1 cellular context compared by ENCODE assay signal in the genomic region with DNA sequence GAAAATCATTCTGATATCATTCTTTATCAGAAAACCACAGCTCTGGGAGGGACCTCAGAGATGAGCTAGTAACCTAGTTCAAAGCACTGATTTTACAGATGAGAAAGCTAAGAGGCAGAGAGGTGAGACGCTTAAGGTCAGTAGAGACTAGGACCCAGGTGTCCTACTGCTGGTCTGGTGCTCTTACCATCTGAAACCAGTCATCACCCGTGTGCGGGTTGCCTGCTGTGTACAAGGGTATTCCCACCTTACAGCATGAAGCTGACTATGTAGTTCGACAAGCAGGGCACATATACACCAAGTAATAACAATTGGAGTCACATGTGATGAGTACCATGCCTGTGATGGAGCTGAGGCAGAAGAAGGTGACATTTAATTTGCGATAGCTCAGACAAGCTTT.
TF ChIP-seq lines count a peak whose summit lies in the region.

No MANE protein-coding gene starts in this region.

TF ChIP-seq in H1, 55 proteins besides CTCF, POLR2A, EP300 and RAD21:
- TF ChIP-seq SIN3A (conservative IDR thresholded peaks at IDR 0.05 in 1 of 2, IDR thresholded peaks at IDR 0.05 in 1 of 2; ENCODE audit: low read depth in 1 of 2, low read length in 2 of 2) (no peak), SAP30 (IDR thresholded peaks at IDR 0.05; ENCODE audit: insufficient read depth, insufficient replicate concordance, low read length) (no peak), MAFK (IDR thresholded peaks at IDR 0.05; ENCODE audit: low read depth, low read length) (no peak), KDM1A (IDR thresholded peaks at IDR 0.05; ENCODE audit: borderline replicate concordance, low read length) (no peak), CTBP2 (IDR thresholded peaks at IDR 0.05; ENCODE audit: borderline replicate concordance, insufficient read depth, insufficient read length, low read length) (no peak), POLR2AphosphoS5 (IDR thresholded peaks at IDR 0.05; ENCODE audit: low read depth, low read length) (no peak), SP1 (IDR thresholded peaks at IDR 0.05; ENCODE audit: low read depth, low read length) (no peak), NANOG (IDR thresholded peaks at IDR 0.05; ENCODE audit: insufficient read depth, low read depth, low read length, poor library complexity, severe bottlenecking) (no peak), JUN (IDR thresholded peaks at IDR 0.05; ENCODE audit: low read depth, low read length) (no peak), JUND (IDR thresholded peaks at IDR 0.05; ENCODE audit: low read length) (no peak), ASH2L (IDR thresholded peaks at IDR 0.05; ENCODE audit: low read length) (no peak)
